Comparison of ENCODE assay signal across 11 cellular contexts in the genomic region with DNA sequence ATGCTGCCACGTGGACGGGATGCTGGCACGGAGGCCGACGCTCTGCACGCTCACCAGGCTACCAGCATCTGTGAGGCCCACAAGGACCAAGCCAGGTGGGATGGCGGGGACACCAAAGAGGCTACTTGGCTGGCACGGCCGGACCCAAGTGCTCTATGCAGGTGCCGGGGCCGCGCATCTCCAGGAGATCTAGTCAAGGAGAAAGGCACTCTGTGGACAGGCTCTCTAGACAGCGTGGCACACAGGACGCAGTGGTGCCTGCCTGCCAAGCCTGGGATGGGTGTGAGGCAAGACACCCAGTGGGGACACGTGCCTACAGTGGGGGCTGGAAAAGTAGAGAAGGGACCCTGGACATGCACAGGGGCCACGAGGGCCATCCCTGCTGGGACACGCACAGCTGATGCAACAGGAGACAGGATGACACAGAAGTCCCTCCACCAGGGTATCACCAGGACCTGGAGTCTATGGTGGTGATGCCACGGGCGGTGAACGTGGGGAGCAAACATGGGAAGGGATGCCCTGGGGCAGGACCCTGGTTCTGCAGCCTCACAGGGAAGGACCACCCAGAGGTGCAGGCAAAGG. TPM values are rescaled to one million over a fixed set of nuclear protein-coding genes. Genes with fewer than 3 reads are reported as not detected.
A peak's percentile ranks its signal among the peaks of the same experiment; 100 is the strongest.
DNase-seq lines count a peak whose midpoint lies in the region; ATAC-seq lines count a peak whose summit lies in the region.
"Had no signal": no experiment of that assay in that cellular context is flagged by ENCODE, and none has a peak within 500 bp of the region (broad histone marks: within the 10 kb centered on the region; RNA-seq: fewer than 3 reads in every experiment).

No MANE protein-coding gene starts in this region.

- no peaks in the 10 kb centered on the region for H3K27me3 ChIP-seq in CD4-positive, alpha-beta memory T cell (ENCODE audit: insufficient read depth, low read length)

- H3K36me3 ChIP-seq in CD4-positive, alpha-beta memory T cell (ENCODE audit: insufficient read depth, low read length), result no peaks in the 10 kb centered on the region

- no peaks in the 10 kb centered on the region for H3K9me3 ChIP-seq in CD4-positive, alpha-beta memory T cell (ENCODE audit: control insufficient read depth in 1 of 2, low read length in 2 of 2)

- POLR2A ChIA-PET in CD4-positive, alpha-beta memory T cell (lab: Charles Lee; ENCODE audit: partially characterized antibody), result no interaction called here
- POLR2A ChIA-PET in T-cell (lab: Charles Lee), result no interaction called here

- no peak overlapping the region for H3K4me3 ChIP-seq in CD4-positive, alpha-beta memory T cell (ENCODE audit: low read length in 2 of 2)

- H3K4me3 Mint-ChIP-seq in CD4-positive, alpha-beta memory T cell, result peak overlapping the region in 2 of 8 donors; percentile 4 to 32
- H3K4me3 Mint-ChIP-seq in T-cell (peak overlapping the region in 1 of 3 donors; percentile 75), immature natural killer cell (peak overlapping the region; percentile 55 to 64 (median 62))

- ATAC-seq in T-cell (replicated peaks in 1 of 4) (peak in 3 of 4 experiments; percentile 15 to 48 (median 42)), sciatic nerve (no peak), GM19467 (IDR thresholded peaks at IDR 0.05; ENCODE audit: unreplicated experiment) (no peak)

- H3K4me1 ChIP-seq in CD4-positive, alpha-beta memory T cell (ENCODE audit: insufficient read depth, low read length), result peaks cover 18% of the 10 kb centered on the region

- no peaks in the 10 kb centered on the region for H3K9me3 Mint-ChIP-seq in CD4-positive, alpha-beta memory T cell
- H3K9me3 Mint-ChIP-seq in T-cell, result no peaks in the 10 kb centered on the region
- no peaks in the 10 kb centered on the region for H3K9me3 Mint-ChIP-seq in immature natural killer cell

- CTCF ChIA-PET in CD4-positive, alpha-beta memory T cell (lab: Charles Lee; ENCODE audit: partially characterized antibody), result no interaction called here
- CTCF ChIA-PET in T-cell (lab: Charles Lee), result no interaction called here

- H3K4me1 Mint-ChIP-seq in CD4-positive, alpha-beta memory T cell, result peaks cover 4 to 22% (median 8%) of the 10 kb centered on the region in 4 donors
- H3K4me1 Mint-ChIP-seq in T-cell (peaks cover 33 to 39% (median 38%) of the 10 kb centered on the region in 3 donors), immature natural killer cell (peaks cover 39 to 67% of the 10 kb centered on the region in 2 donors)

- peaks cover 7 to 12% of the 10 kb centered on the region in 2 donors for H3K27me3 Mint-ChIP-seq in CD4-positive, alpha-beta memory T cell
- H3K27me3 Mint-ChIP-seq in T-cell (peaks cover 0 to 2% of the 10 kb centered on the region in 2 donors), immature natural killer cell (ENCODE audit: low read depth in 3 of 3) (peaks cover 0 to 4% (median 1%) of the 10 kb centered on the region in 3 donors)

- intact Hi-C loops in CD4-positive, alpha-beta memory T cell (cut with micrococcal nuclease), result no loop called here
- intact Hi-C loops in sciatic nerve (cut with DNase I), result no loop called here

- peak overlapping the region in 4 of 7 donors; percentile 39 to 91 (median 64) for H3K27ac Mint-ChIP-seq in CD4-positive, alpha-beta memory T cell
- peak overlapping the region; percentile 82 to 90 for H3K27ac Mint-ChIP-seq in T-cell
- H3K27ac Mint-ChIP-seq in immature natural killer cell, result peak overlapping the region; percentile 52 to 90 (median 85)

- DNase-seq in CD4-positive, alpha-beta memory T cell, result no peak
- DNase-seq in T-cell, result no peak
- DNase-seq in immature natural killer cell, result no peak
- peak; percentile 45 for DNase-seq in sciatic nerve (ENCODE audit: low spot score)
- DNase-seq in NCI-H1105 (lab: John Stamatoyannopoulos, UW), result no peak
- DNase-seq in hepatic stellate cell (ENCODE audit: low spot score), result no peak
- DNase-seq: KBM-7; NCI-H1694; NCI-H526 treated with DMSO at 0.1 percent for 48 hours; stimulated activated CD4-positive, alpha-beta T cell treated with anti-CD3 and anti-CD28 coated beads, Interleukin-1b, Interleukin-23, amount 100 ng/mL, for 48 hours had no signal

- H3K36me3 Mint-ChIP-seq in CD4-positive, alpha-beta memory T cell, result peaks cover 0 to 5% of the 10 kb centered on the region in 2 donors
- H3K36me3 Mint-ChIP-seq in T-cell (peaks cover 7% of the 10 kb centered on the region), immature natural killer cell (peaks cover 0 to 6% (median 0%) of the 10 kb centered on the region in 3 donors)

- no peak overlapping the region for H3K27ac ChIP-seq in CD4-positive, alpha-beta memory T cell (ENCODE audit: low read depth, low read length)

RNA-seq across cellular contexts. Expression of gene ZNF516, which starts 28.5 kb away (rescaled TPM):
- 1 to 10 TPM; 7.7 to 9.9 TPM for total RNA-seq in CD4-positive, alpha-beta memory T cell
- 1 to 10 TPM in 1 of 2 donors, under 1 TPM in 1; 0.25 to 2.2 TPM for polyA plus RNA-seq in CD4-positive, alpha-beta memory T cell
- 10 to 100 TPM; 22.0 to 31.8 (median 25.7) TPM for total RNA-seq in T-cell
- 1 to 10 TPM; 1.2 to 6.1 (median 2.0) TPM for polyA plus RNA-seq in immature natural killer cell
- total RNA-seq in sciatic nerve, result 53.5 TPM

Comparison
In these comparisons a context has a peak if more than half of its experiments do, and no peak if none do; other contexts are left out.
1. ATAC-seq: peak in T-cell (3 of 4); none in sciatic nerve (single experiment) and GM19467 (single experiment).
2. Peak in every context shown above with its lines, with median percentiles within 50 percentile points of each other: H3K27ac Mint-ChIP-seq.